Comparison of ENCODE assay signal across 1 cellular context in the genomic region with DNA sequence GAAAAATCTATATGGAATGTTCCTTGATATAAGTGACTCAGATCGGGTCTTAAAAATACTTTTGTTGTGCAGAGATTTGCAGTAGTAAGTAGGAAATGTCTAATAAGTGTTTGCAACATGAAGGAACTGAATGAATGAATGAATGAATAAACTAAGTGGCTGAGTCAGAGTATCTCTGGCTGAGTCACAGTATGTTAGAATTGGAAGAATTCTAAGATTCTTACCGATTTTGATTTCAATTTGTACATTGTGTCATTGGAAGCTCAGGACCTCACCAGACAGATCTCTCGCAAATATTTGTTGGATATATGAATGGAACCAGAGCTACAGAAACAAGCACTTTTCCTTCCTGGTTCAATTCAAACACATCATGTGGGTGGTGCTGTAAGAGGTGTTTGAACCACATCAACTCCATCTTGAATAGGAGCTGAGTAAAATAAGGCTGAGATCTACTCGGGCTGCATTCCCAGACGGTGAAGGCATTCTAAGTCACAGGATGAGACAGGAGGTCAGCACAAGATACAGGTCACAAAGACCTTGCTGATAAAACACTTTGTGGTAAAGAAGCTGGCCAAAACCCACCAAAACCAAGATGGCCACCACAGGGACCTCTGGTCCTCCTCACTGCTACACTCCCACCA.
TF ChIP-seq lines count a peak whose summit lies in the region.

No MANE protein-coding gene starts in this region.

TF ChIP-seq in IMR-90, 13 proteins besides CTCF, POLR2A, EP300 and RAD21:
- TF ChIP-seq NFE2L2 (IDR thresholded peaks at IDR 0.05; ENCODE audit: low read depth, low read length) (no peak), RCOR1 (IDR thresholded peaks at IDR 0.05; ENCODE audit: insufficient replicate concordance, low read length) (no peak), MXI1 (IDR thresholded peaks at IDR 0.05; ENCODE audit: borderline replicate concordance, low read depth, low read length) (no peak), RFX5 (IDR thresholded peaks at IDR 0.05; ENCODE audit: low read depth, low read length) (no peak), CHD1 (IDR thresholded peaks at IDR 0.05; ENCODE audit: low read depth, low read length) (no peak), MAFK (IDR thresholded peaks at IDR 0.05; ENCODE audit: low read depth, low read length) (peak; percentile 58), CEBPB (IDR thresholded peaks at IDR 0.05; ENCODE audit: low read depth, low read length) (peak; percentile 70; the same call in 1 of the 2 replicates), FOS (IDR thresholded peaks at IDR 0.05; ENCODE audit: low read depth, low read length) (peak; percentile 79), BHLHE40 (IDR thresholded peaks at IDR 0.05; ENCODE audit: low read depth, low read length) (no peak; the same call in none of the 2 replicates), SMC3 (IDR thresholded peaks at IDR 0.05; ENCODE audit: low read depth, low read length) (no peak), MAZ (IDR thresholded peaks at IDR 0.05; ENCODE audit: borderline replicate concordance, low read depth, low read length) (no peak)
- TF ChIP-seq, protein P1, sequence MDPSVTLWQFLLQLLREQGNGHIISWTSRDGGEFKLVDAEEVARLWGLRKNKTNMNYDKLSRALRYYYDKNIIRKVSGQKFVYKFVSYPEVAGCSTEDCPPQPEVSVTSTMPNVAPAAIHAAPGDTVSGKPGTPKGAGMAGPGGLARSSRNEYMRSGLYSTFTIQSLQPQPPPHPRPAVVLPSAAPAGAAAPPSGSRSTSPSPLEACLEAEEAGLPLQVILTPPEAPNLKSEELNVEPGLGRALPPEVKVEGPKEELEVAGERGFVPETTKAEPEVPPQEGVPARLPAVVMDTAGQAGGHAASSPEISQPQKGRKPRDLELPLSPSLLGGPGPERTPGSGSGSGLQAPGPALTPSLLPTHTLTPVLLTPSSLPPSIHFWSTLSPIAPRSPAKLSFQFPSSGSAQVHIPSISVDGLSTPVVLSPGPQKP (IDR thresholded peaks at IDR 0.05; ENCODE audit: borderline replicate concordance, low read depth, low read length), result no peak
- TF ChIP-seq, protein P2, sequence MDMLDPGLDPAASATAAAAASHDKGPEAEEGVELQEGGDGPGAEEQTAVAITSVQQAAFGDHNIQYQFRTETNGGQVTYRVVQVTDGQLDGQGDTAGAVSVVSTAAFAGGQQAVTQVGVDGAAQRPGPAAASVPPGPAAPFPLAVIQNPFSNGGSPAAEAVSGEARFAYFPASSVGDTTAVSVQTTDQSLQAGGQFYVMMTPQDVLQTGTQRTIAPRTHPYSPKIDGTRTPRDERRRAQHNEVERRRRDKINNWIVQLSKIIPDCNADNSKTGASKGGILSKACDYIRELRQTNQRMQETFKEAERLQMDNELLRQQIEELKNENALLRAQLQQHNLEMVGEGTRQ (IDR thresholded peaks at IDR 0.05; ENCODE audit: low read depth, low read length), result no peak
